Comparison of ENCODE assay signal across 8 cellular contexts in genomic region chr7:98105942-98106544, GRCh38. TPM values are rescaled to one million over a fixed set of nuclear protein-coding genes. Genes with fewer than 3 reads are reported as not detected.
DNase-seq lines count a peak whose midpoint lies in the region; ATAC-seq, FAIRE-seq and TF ChIP-seq lines count a peak whose summit lies in the region.

No MANE protein-coding gene starts in this region.

- H2AFZ ChIP-seq in Loucy (ENCODE audit: low read length) (peak overlapping the region; percentile 30; the same call in 1 of the 2 replicates), astrocyte (ENCODE audit: low read depth, low read length) (no peak overlapping the region)

- H3K27me3 ChIP-seq in Loucy (ENCODE audit: insufficient read depth, low read length, poor library complexity, severe bottlenecking), result no peaks in the 10 kb centered on the region
- no peaks in the 10 kb centered on the region for H3K27me3 ChIP-seq in astrocyte (ENCODE audit: insufficient read depth, low read length)
- no peaks in the 10 kb centered on the region for H3K27me3 ChIP-seq in sigmoid colon

- H3K79me2 ChIP-seq in Loucy (ENCODE audit: insufficient read depth, low read length) (peaks cover 38% of the 10 kb centered on the region), astrocyte (ENCODE audit: insufficient read depth, low read length) (peaks cover 37% of the 10 kb centered on the region)

- H3K9me3 ChIP-seq in Loucy (ENCODE audit: insufficient read depth, low read depth, low read length) (peaks cover 2% of the 10 kb centered on the region; the same call in 1 of the 2 replicates), astrocyte (ENCODE audit: insufficient read depth, low read depth, low read length) (no peaks in the 10 kb centered on the region), sigmoid colon (peaks cover 0 to 8% (median 2%) of the 10 kb centered on the region in 4 donors)

- WGBS in sigmoid colon, 2 donors, result 37 to 67% methylated on average over 6 of the region's 6 CpGs

- H3K4me3 ChIP-seq in Loucy (ENCODE audit: low read length, poor library complexity, severe bottlenecking) (no peak overlapping the region), astrocyte (ENCODE audit: insufficient read depth, low read depth, low read length) (no peak overlapping the region), sigmoid colon (peak overlapping the region in 1 of 4 donors; percentile 87)

- TF ChIP-seq EP300 in sigmoid colon (IDR thresholded peaks at IDR 0.05), result no peak

- TF ChIP-seq POLR2A in sigmoid colon (IDR thresholded peaks at IDR 0.05), result no peak

- H3K36me3 ChIP-seq in Loucy (ENCODE audit: insufficient read depth, low read length) (no peaks in the 10 kb centered on the region), astrocyte (ENCODE audit: insufficient read depth, low read length) (no peaks in the 10 kb centered on the region), sigmoid colon (no peaks in the 10 kb centered on the region)

- H3K4me3 Mint-ChIP-seq in astrocyte (ENCODE audit: unreplicated experiment), result peak overlapping the region; percentile 76

- H3K27ac Mint-ChIP-seq in astrocyte (ENCODE audit: unreplicated experiment), result no peak overlapping the region

- no peaks in the 10 kb centered on the region for H3K27me3 Mint-ChIP-seq in astrocyte (ENCODE audit: low read depth, unreplicated experiment)

- ATAC-seq in GM18867 (IDR thresholded peaks at IDR 0.05; ENCODE audit: unreplicated experiment) (no peak), GM21717 (IDR thresholded peaks at IDR 0.05; ENCODE audit: unreplicated experiment) (no peak)

- no peak overlapping the region for H3K27ac ChIP-seq in astrocyte (ENCODE audit: low read depth, low read length)
- no peak overlapping the region for H3K27ac ChIP-seq in sigmoid colon

- H4K20me1 ChIP-seq in Loucy (ENCODE audit: insufficient read depth, low read length, poor library complexity, severe bottlenecking) (peaks cover 39% of the 10 kb centered on the region), astrocyte (ENCODE audit: insufficient read depth, low read length) (peaks cover 25% of the 10 kb centered on the region)

- no peak overlapping the region for H3K9ac ChIP-seq in Loucy (ENCODE audit: low read depth, low read length, poor library complexity, severe bottlenecking)
- H3K9ac ChIP-seq in astrocyte (ENCODE audit: low read length), result no peak overlapping the region

- DNase-seq in NCI-H1092 treated with DMSO at 0.1 percent for 48 hours (lab: John Stamatoyannopoulos, UW) (peak; percentile 40), NCI-H1092 (lab: John Stamatoyannopoulos, UW) (no peak), astrocyte (ENCODE audit: low read depth) (no peak), sigmoid colon (peak; percentile 54), foreskin melanocyte (no peak)

- FAIRE-seq in astrocyte (lab: Jason Lieb, UNC), result no peak

- H3K9me2 ChIP-seq in Loucy (replicated peaks; ENCODE audit: low read depth, low read length), result no peaks in the 10 kb centered on the region

- TF ChIP-seq CTCF in Loucy (conservative IDR thresholded peaks at IDR 0.05; ENCODE audit: low read length) (no peak), astrocyte (IDR thresholded peaks at IDR 0.05; ENCODE audit: insufficient read depth, low read depth, low read length) (no peak), sigmoid colon (IDR thresholded peaks at IDR 0.05) (no peak)

- no peaks in the 10 kb centered on the region for H3F3A ChIP-seq in Loucy (ENCODE audit: low read depth)

- peaks cover 4% of the 10 kb centered on the region for H3K9me3 Mint-ChIP-seq in astrocyte (ENCODE audit: unreplicated experiment)

- H3K36me3 Mint-ChIP-seq in astrocyte (ENCODE audit: low read depth, unreplicated experiment), result peaks cover 4% of the 10 kb centered on the region

- H3K4me2 ChIP-seq in Loucy (ENCODE audit: low read depth, low read length, poor library complexity, severe bottlenecking), result no peak overlapping the region
- no peak overlapping the region for H3K4me2 ChIP-seq in astrocyte (ENCODE audit: low read length)

- H3K4me1 Mint-ChIP-seq in astrocyte (ENCODE audit: low read depth, unreplicated experiment), result peaks cover 13% of the 10 kb centered on the region

- H3K4me1 ChIP-seq in Loucy (ENCODE audit: insufficient read depth, low read length, poor library complexity, severe bottlenecking) (peaks cover 29% of the 10 kb centered on the region), astrocyte (ENCODE audit: insufficient read depth, low read length) (peaks cover 2% of the 10 kb centered on the region), sigmoid colon (peaks cover 0 to 17% (median 6%) of the 10 kb centered on the region in 4 donors)

- intact Hi-C loops in sigmoid colon (cut with DNase I), result loop anchor here (1.0 to 5.0 kb wide), 3 partner anchors 62 to 176 kb away; partner anchors contain the start of genes BRI3 and TECPR1

RNA-seq across cellular contexts. Expression of gene LMTK2, which starts 0.6 kb away (rescaled TPM):
- total RNA-seq in astrocyte (14.5 and 15.2 TPM in 2 replicates), sigmoid colon (10 to 100 TPM; 16.8 to 19.9 (median 18.0) TPM)
- 10 to 100 TPM in 1 of 3 donors, 1 to 10 TPM in 2; 3.0 to 17.0 (median 5.3) TPM for polyA plus RNA-seq in sigmoid colon

Comparison
In these comparisons a context has a peak if more than half of its experiments do, and no peak if none do; other contexts are left out.
1. DNase-seq: peak in NCI-H1092 treated with DMSO at 0.1 percent for 48 hours (single experiment) and sigmoid colon (single experiment); none in NCI-H1092 (single experiment), astrocyte (single experiment) and foreskin melanocyte (single experiment).